28 cellular contexts compared by ENCODE assay signal in the genomic region with DNA sequence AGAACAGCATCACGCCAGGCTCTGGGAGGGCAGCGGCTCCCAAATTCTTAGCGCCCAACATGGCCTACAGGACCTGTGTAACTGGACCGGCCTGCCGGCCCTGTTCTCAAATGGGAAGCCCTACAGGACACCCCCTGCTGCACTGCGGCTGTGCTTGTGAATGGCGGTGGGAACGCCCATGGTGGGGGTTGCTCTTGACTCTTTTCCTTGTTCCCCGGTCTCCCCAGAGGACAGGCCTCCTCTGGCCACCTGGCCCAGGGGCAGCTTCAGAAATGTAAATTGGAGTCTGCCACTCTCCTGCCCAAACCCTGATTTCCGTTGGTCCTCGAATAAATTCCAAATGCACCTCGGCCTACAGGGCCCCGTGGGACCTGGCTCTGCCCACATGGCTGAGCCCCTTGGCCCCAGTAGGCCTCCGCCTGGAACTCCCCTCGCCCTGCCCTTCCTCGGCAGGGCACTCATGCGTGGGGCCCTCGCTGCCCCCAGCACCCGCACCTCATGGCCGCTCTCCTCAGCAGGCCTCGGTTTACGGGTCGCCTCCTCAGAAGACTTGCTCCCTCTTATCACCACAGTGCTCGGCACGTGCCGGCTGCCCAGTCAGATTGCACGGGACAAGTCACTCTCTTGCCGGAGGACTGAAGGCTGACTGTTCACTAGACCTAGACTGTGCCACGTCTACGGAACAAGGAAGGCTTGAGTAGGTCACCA. TPM values are rescaled to one million over a fixed set of nuclear protein-coding genes. Genes with fewer than 3 reads are reported as not detected.
"Had no signal": no experiment of that assay in that cellular context is flagged by ENCODE, and none has a peak within 500 bp of the region (broad histone marks: within the 10 kb centered on the region; RNA-seq: fewer than 3 reads in every experiment).

No MANE protein-coding gene starts in this region.

- H3K27ac ChIP-seq: heart left ventricle, lower lobe of right lung, pancreas, psoas muscle, right lobe of liver, stomach, testis, transverse colon, upper lobe of left lung, vagina had no signal

- H3K4me1 ChIP-seq: heart left ventricle, lower lobe of right lung, pancreas, psoas muscle, right lobe of liver, stomach, testis, transverse colon, upper lobe of left lung, vagina had no signal

- DNase-seq: hypothalamus; immature natural killer cell; lower lobe of right lung; mammary epithelial cell; mesendoderm; naive thymus-derived CD4-positive, alpha-beta T cell; nucleus accumbens; psoas muscle; right lobe of liver; stimulated activated CD4-positive, alpha-beta T cell treated with anti-CD3 and anti-CD28 coated beads, Interleukin-1b, Interleukin-23, amount 100 ng/mL, for 48 hours; stimulated activated CD4-positive, alpha-beta T cell treated with anti-CD3 and anti-CD28 coated beads, Interleukin-2, amount 100 ng/mL, for 48 hours; stimulated activated CD4-positive, alpha-beta T cell treated with anti-CD3 and anti-CD28 coated beads, Interleukin-4, amount 100 ng/mL, for 4 hours; stimulated activated CD8-positive, alpha-beta memory T cell treated with anti-CD3 and anti-CD28 coated beads, Interleukin-4, amount 100 ng/mL, for 48 hours; stimulated activated naive B cell treated with anti-CD40 and anti-IgM and Interleukin-4, amounts not matched to agents 10 μg/mL and 1 μg/mL and 100 μg/mL, for 72 hours; stimulated activated naive CD8-positive, alpha-beta T cell treated with anti-CD3 and anti-CD28 coated beads, Interleukin-15, Interleukin-2, amounts not matched to agents 100 U/mL and 50 U/mL, for 24 hours; stomach; testis; transverse colon had no signal

- H3K36me3 ChIP-seq: heart left ventricle, lower lobe of right lung, pancreas, right lobe of liver, stomach, thyroid gland, transverse colon, upper lobe of left lung, vagina had no signal

- FAIRE-seq: islet of Langerhans, pancreas had no signal

- H3K4me3 ChIP-seq: heart left ventricle, lower lobe of right lung, pancreas, psoas muscle, right lobe of liver, smooth muscle cell, stomach, testis, thyroid gland, transverse colon, upper lobe of left lung, vagina had no signal

- H3K4me2 ChIP-seq: smooth muscle cell had no signal

- H3K9me3 ChIP-seq: heart left ventricle, lower lobe of right lung, pancreas, psoas muscle, right lobe of liver, stomach, testis, thyroid gland, transverse colon, upper lobe of left lung, vagina had no signal

- H3K27me3 ChIP-seq: heart left ventricle, pancreas, right lobe of liver, stomach, testis, thyroid gland, transverse colon, upper lobe of left lung, vagina had no signal

RNA-seq across cellular contexts. Expression of a gene that starts 29.4 kb away (rescaled TPM):
- total RNA-seq: mononuclear cell; natural killer cell treated with Interleukin-12 subunit alpha and Interleukin-12 subunit beta and Interleukin-15 and Interleukin-18, amount 100 ng/mL, for 72 hours had no signal
- polyA plus RNA-seq: immature natural killer cell; naive thymus-derived CD4-positive, alpha-beta T cell; neural cell had no signal

RNA-seq across cellular contexts. Expression of a gene that starts 52.3 kb away (rescaled TPM):
- polyA plus RNA-seq: immature natural killer cell; naive thymus-derived CD4-positive, alpha-beta T cell had no signal
